Comparison of ENCODE assay signal across 7 cellular contexts in the genomic region with DNA sequence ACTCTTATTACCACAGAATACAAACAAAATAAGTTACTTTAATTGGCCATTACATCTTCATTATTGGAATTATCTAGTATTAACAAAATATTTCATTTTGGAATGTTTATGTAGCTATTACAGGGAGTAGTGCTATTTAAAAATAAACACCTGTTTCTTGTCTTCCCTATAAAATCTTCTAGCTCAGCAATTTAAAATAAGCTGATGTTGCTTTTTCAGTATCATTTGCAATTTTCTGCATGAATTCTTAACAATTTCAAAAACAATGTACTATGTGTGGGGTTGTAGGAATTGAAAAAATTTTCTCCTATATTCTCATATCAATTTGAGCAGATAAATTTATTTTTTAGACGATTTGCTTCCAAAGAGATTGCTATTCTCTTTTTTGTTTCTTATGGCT.
"Had no signal": no experiment of that assay in that cellular context is flagged by ENCODE, and none has a peak within 500 bp of the region (broad histone marks: within the 10 kb centered on the region; RNA-seq: fewer than 3 reads in every experiment).

No MANE protein-coding gene starts in this region.

- H3K4me1 ChIP-seq: HAP-1 had no signal

- H3K4me2 ChIP-seq: GM23338 had no signal

- H2AFZ ChIP-seq: GM23338 had no signal

- ATAC-seq: GM23338, HCT116 had no signal

- H3K36me3 ChIP-seq: HAP-1 had no signal

- H3K27ac ChIP-seq: HL-60 had no signal

- DNase-seq: H7, HFFc6, KG1 had no signal

- H3K9me3 ChIP-seq: HAP-1 had no signal

- H3K4me3 ChIP-seq: GM23338, HAP-1 had no signal
